ENCODE assay signal across 8 cellular contexts in the genomic region with DNA sequence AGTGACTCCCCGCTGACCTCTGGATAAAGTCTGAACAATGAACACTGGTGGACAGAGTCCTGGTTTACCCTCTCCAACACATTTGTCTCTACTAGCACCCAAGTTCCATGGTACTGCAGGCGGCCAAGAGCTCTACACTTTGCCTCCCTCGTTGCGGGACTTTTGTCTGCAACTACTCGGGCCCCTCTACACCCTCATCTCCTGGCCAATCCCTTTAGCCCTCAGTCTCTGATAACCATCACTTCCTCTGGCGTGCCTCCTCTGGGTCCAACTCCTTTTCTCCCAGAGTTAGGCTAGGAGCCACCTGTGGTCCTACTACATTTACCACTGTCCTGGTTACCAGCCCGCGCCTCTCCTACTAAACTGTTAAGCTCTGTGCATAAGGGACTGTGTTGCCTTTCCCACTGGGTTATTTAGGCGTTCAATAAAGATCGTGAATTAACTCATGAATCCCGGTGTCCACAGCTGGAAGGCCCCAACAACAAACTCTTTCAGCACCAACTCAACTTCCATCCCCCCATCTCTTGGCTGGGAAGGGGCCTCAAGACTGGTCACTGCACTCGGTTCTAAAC. TPM values are rescaled to one million over a fixed set of nuclear protein-coding genes. Genes with fewer than 3 reads are reported as not detected.
DNase-seq lines count a peak whose midpoint lies in the region; ATAC-seq, FAIRE-seq and TF ChIP-seq lines count a peak whose summit lies in the region.

No MANE protein-coding gene starts in this region.

- peaks cover 5% of the 10 kb centered on the region for H3K36me3 ChIP-seq in CD8-positive, alpha-beta T cell (ENCODE audit: insufficient read depth, low read length)
- H3K36me3 ChIP-seq in IMR-90 (ENCODE audit: control insufficient read depth, insufficient read depth, low read length), result peaks cover 2% of the 10 kb centered on the region; the same call in 1 of the 2 replicates

- H3K36me3 Mint-ChIP-seq in CD8-positive, alpha-beta T cell, result peaks cover 27% of the 10 kb centered on the region

- peaks cover 58% of the 10 kb centered on the region for H3K4me1 Mint-ChIP-seq in CD8-positive, alpha-beta T cell (ENCODE audit: low read depth)

- peak overlapping the region; percentile 96 for H3K23ac ChIP-seq in IMR-90 (ENCODE audit: low read depth, low read length)

- H3K27ac Mint-ChIP-seq in CD8-positive, alpha-beta T cell, result peak overlapping the region; percentile 94

- no peak for TF ChIP-seq RAD21 in IMR-90 (IDR thresholded peaks at IDR 0.05; ENCODE audit: low read length)

- peak overlapping the region; percentile 94 for H3K4ac ChIP-seq in IMR-90 (ENCODE audit: low read depth, low read length)

- no peaks in the 10 kb centered on the region for H3K27me3 Mint-ChIP-seq in CD8-positive, alpha-beta T cell (ENCODE audit: low read depth)

- H3K9me3 ChIP-seq in CD8-positive, alpha-beta T cell (ENCODE audit: low read length), result no peaks in the 10 kb centered on the region
- no peaks in the 10 kb centered on the region for H3K9me3 ChIP-seq in IMR-90 (ENCODE audit: control insufficient read depth, insufficient read depth, low read length)

- H3K9ac ChIP-seq in IMR-90 (ENCODE audit: low read depth, low read length), result peak overlapping the region; percentile 87

- no peak overlapping the region for H2BK20ac ChIP-seq in IMR-90 (ENCODE audit: low read depth, low read length)

- peak overlapping the region; percentile 80 for H4K91ac ChIP-seq in IMR-90 (ENCODE audit: insufficient read depth, low read depth, low read length)

- H2BK120ac ChIP-seq in IMR-90 (ENCODE audit: low read depth, low read length), result 0 out of 2 replicates have a peak overlapping the region, but pooled peaks have one; percentile 51

- no peaks in the 10 kb centered on the region for H4K20me1 ChIP-seq in IMR-90 (ENCODE audit: insufficient read depth, low read length)

- BruUV-seq in IMR-90 (replicated peaks; lab: Mats Ljungman, UMichigan), result no TSS peak

- no peak for ATAC-seq in CD8-positive, alpha-beta T cell
- no peak; the same call in 1 of the 2 replicates for ATAC-seq in IMR-90 (ENCODE audit: low read depth)
- no peak for ATAC-seq in stimulated activated naive CD8-positive, alpha-beta T cell treated with anti-CD3 and anti-CD28 coated beads, Interleukin-15, Interleukin-2, amounts not matched to agents 100 U/mL and 50 U/mL, for 24 hours

- CTCF ChIA-PET in CD8-positive, alpha-beta T cell (lab: Charles Lee), result interaction anchor here (1.1 kb wide), 2 partner anchors 18 to 976 kb away, joined by 4 read pairs; no protein-coding TSS in a partner anchor
- CTCF ChIA-PET in IMR-90 (lab: Yijun Ruan, JAX), result interaction anchor here (0.6 to 1.2 kb wide), 2 partner anchors 35 to 100 kb away, joined by 3 to 6 read pairs; no protein-coding TSS in a partner anchor

- TF ChIP-seq CTCF in CD8-positive, alpha-beta T cell (IDR thresholded peaks at IDR 0.05), result no peak
- TF ChIP-seq CTCF in IMR-90 (conservative IDR thresholded peaks at IDR 0.05; ENCODE audit: low read depth, low read length) (no peak), D721Med (IDR thresholded peaks at IDR 0.05; ENCODE audit: insufficient read depth, missing control alignments) (no peak)

- peak overlapping the region; percentile 94 to 99 for H4K8ac ChIP-seq in IMR-90 (ENCODE audit: low read depth in 2 of 2, low read length in 2 of 2)

- H2AK5ac ChIP-seq in IMR-90 (ENCODE audit: low read depth, low read length), result peak overlapping the region; percentile 90

- H2AFZ ChIP-seq in IMR-90 (replicated peaks; ENCODE audit: low read length, poor library complexity), result peak overlapping the region; percentile 98

- H3K4me1 ChIP-seq in CD8-positive, alpha-beta T cell (ENCODE audit: insufficient read depth, low read length), result peaks cover 22% of the 10 kb centered on the region
- peaks cover 5% of the 10 kb centered on the region for H3K4me1 ChIP-seq in IMR-90 (ENCODE audit: control insufficient read depth, insufficient read depth, low read length)

- peak overlapping the region; percentile 82 for H3K4me3 ChIP-seq in CD8-positive, alpha-beta T cell (ENCODE audit: low read depth, low read length)
- H3K4me3 ChIP-seq in IMR-90 (ENCODE audit: insufficient read depth, low read depth, low read length), result peak overlapping the region; percentile 77

- WGBS in IMR-90 (ENCODE audit: extremely low coverage in 2 of 2, insufficient read length in 1 of 2), 2 experiments, result 28% methylated on average over 7 of the region's 12 CpGs; no CpG with 5 or more reads in 1 of the 2 experiments

- peaks cover 9% of the 10 kb centered on the region for H3K9me1 ChIP-seq in IMR-90 (ENCODE audit: insufficient read depth, low read length)

- intact Hi-C loops in CD8-positive, alpha-beta T cell (cut with DNase I, micrococcal nuclease), result loop anchor here (1.0 to 10.0 kb wide), 4 partner anchors 27 to 1055 kb away; partner anchors contain the start of genes IER3IP1 (in 2 of the 2), ATP5F1A (in 1 of the 2), KATNAL2 (in 1 of the 2) and PIAS2 (in 1 of the 2)
- intact Hi-C loops in IMR-90 (cut with micrococcal nuclease), result loop anchor here (1.0 kb wide), 2 partner anchors 26 to 38 kb away; no protein-coding TSS in a partner anchor

- POLR2A ChIA-PET in CD8-positive, alpha-beta T cell (lab: Charles Lee), result interaction anchor here (0.9 to 1.1 kb wide), 3 partner anchors 9 to 33 kb away, joined by 3 to 5 read pairs (median 3); no protein-coding TSS in a partner anchor
- POLR2A ChIA-PET in IMR-90 (lab: Charles Lee; ENCODE audit: unreplicated experiment), result interaction anchor here (0.5 kb wide), 1 partner anchor 264 kb away, joined by 3 read pairs; no protein-coding TSS in a partner anchor

- H2BK15ac ChIP-seq in IMR-90 (ENCODE audit: low read depth, low read length), result no peak overlapping the region; the same call in 2 of the 3 replicates

- no peak for TF ChIP-seq POLR2A in IMR-90 (IDR thresholded peaks at IDR 0.05; ENCODE audit: low read depth, low read length)

- H3K14ac ChIP-seq in IMR-90 (replicated peaks; ENCODE audit: low read depth, low read length), result peak overlapping the region; percentile 96

- H3K18ac ChIP-seq in IMR-90 (ENCODE audit: low read depth, low read length), result peak overlapping the region; percentile 17; the same call in 1 of the 2 replicates

- peaks cover 10 to 49% of the 10 kb centered on the region in 2 experiments for H3K79me1 ChIP-seq in IMR-90 (ENCODE audit: low read depth in 1 of 2, low read length in 2 of 2)

- no peaks in the 10 kb centered on the region for H3K27me3 ChIP-seq in CD8-positive, alpha-beta T cell (ENCODE audit: insufficient read depth, low read length)
- no peaks in the 10 kb centered on the region for H3K27me3 ChIP-seq in IMR-90 (ENCODE audit: control insufficient read depth, insufficient read depth, low read length)

- H2BK5ac ChIP-seq in IMR-90 (ENCODE audit: low read depth, low read length, poor library complexity, severe bottlenecking), result peak overlapping the region; percentile 74

- in situ Hi-C loops in IMR-90 (cut with MboI; ENCODE audit: low sequenced_read_pairs), result no loop called here

- FAIRE-seq in D721Med (lab: Jason Lieb, UNC), result no peak

- H3K27ac ChIP-seq in CD8-positive, alpha-beta T cell (ENCODE audit: low read depth, low read length), result peak overlapping the region; percentile 66
- H3K27ac ChIP-seq in IMR-90 (ENCODE audit: insufficient read depth, low read length) (peak overlapping the region; percentile 87), angular gyrus (ENCODE audit: low read depth, low read length) (peak overlapping the region; percentile 53)

- H4K5ac ChIP-seq in IMR-90 (ENCODE audit: low read depth, low read length), result peak overlapping the region; percentile 66

- peak overlapping the region; percentile 87 for H2AK9ac ChIP-seq in IMR-90 (replicated peaks; ENCODE audit: low read depth, low read length, poor library complexity)

- peak overlapping the region; percentile 90 for H3K56ac ChIP-seq in IMR-90 (ENCODE audit: extremely low read depth, insufficient read depth, low read length)

- H3K9me3 Mint-ChIP-seq in CD8-positive, alpha-beta T cell, result no peaks in the 10 kb centered on the region

- peak overlapping the region; percentile 78 for H3K4me2 ChIP-seq in IMR-90 (ENCODE audit: low read depth, low read length)

- H3K4me3 Mint-ChIP-seq in CD8-positive, alpha-beta T cell, result peak overlapping the region; percentile 89

- dilution Hi-C loops in IMR-90 (cut with HindIII; ENCODE audit: low sequenced_read_pairs, unreplicated experiment), result no loop called here

- DNase-seq in CD8-positive, alpha-beta T cell, result peak in 1 of 7 experiments; percentile 48
- peak; percentile 2 for DNase-seq in IMR-90
- peak; percentile 60 for DNase-seq in islet precursor cell
- DNase-seq in stimulated activated naive CD8-positive, alpha-beta T cell treated with anti-CD3 and anti-CD28 coated beads, Interleukin-15, Interleukin-2, amounts not matched to agents 100 U/mL and 50 U/mL, for 24 hours, result peak; percentile 6
- DNase-seq in SW 1271 (lab: John Stamatoyannopoulos, UW), result no peak
- no peak for DNase-seq in D721Med (ENCODE audit: insufficient read length, low spot score)
- DNase-seq in NCI-H128 (lab: John Stamatoyannopoulos, UW; ENCODE audit: unreplicated experiment), result no peak

TF ChIP-seq in IMR-90, 13 proteins besides CTCF, POLR2A, EP300 and RAD21 (continues in another document):
- TF ChIP-seq USF2 (IDR thresholded peaks at IDR 0.05; ENCODE audit: low read depth, low read length) (no peak), MAZ (IDR thresholded peaks at IDR 0.05; ENCODE audit: borderline replicate concordance, low read depth, low read length) (no peak), RCOR1 (IDR thresholded peaks at IDR 0.05; ENCODE audit: insufficient replicate concordance, low read length) (no peak), SMC3 (IDR thresholded peaks at IDR 0.05; ENCODE audit: low read depth, low read length) (no peak), RFX5 (IDR thresholded peaks at IDR 0.05; ENCODE audit: low read depth, low read length) (no peak), MXI1 (IDR thresholded peaks at IDR 0.05; ENCODE audit: borderline replicate concordance, low read depth, low read length) (no peak), CHD1 (IDR thresholded peaks at IDR 0.05; ENCODE audit: low read depth, low read length) (no peak)

RNA-seq across cellular contexts. Expression of gene HDHD2, which starts 0.8 kb away (rescaled TPM):
- 1 to 10 TPM; 6.6 to 6.8 TPM for total RNA-seq in CD8-positive, alpha-beta T cell
- 16.7 and 18.6 TPM in 2 replicates for total RNA-seq in IMR-90 (2012; rRNA removed)
- 7.2 TPM in 2 replicates for polyA plus RNA-seq in IMR-90 (2012; rRNA removed)
- polyA plus RNA-seq in IMR-90 (2012; cell fraction: cytosol; rRNA removed), result 5.4 and 6.5 TPM in 2 replicates
- 2.3 and 11.3 TPM in 2 replicates for polyA plus RNA-seq in IMR-90 (2012; cell fraction: nucleus; rRNA removed; ENCODE audit: low replicate concordance)

RNA-seq across cellular contexts. Expression of gene IER3IP1, which starts 26.6 kb away (rescaled TPM):
- total RNA-seq in CD8-positive, alpha-beta T cell, result 1 to 10 TPM; 2.5 to 2.8 TPM
- 7.0 and 19.7 TPM in 2 replicates for total RNA-seq in IMR-90 (2012; rRNA removed)
- polyA plus RNA-seq in IMR-90 (2012; rRNA removed), result 10.9 and 11.7 TPM in 2 replicates
- 3.4 and 4.6 TPM in 2 replicates for polyA plus RNA-seq in IMR-90 (2012; cell fraction: cytosol; rRNA removed)
- polyA plus RNA-seq in IMR-90 (2012; cell fraction: nucleus; rRNA removed; ENCODE audit: low replicate concordance), result 0.59 and 4.0 TPM in 2 replicates

Comparison
In these comparisons a context has a peak if more than half of its experiments do, and no peak if none do; other contexts are left out.
1. DNase-seq: peak in IMR-90 (single experiment), islet precursor cell (single experiment) and stimulated activated naive CD8-positive, alpha-beta T cell treated with anti-CD3 and anti-CD28 coated beads, Interleukin-15, Interleukin-2, amounts not matched to agents 100 U/mL and 50 U/mL, for 24 hours (single experiment); none in SW 1271 (0 of 2), D721Med (single experiment) and NCI-H128 (single experiment).
2. Peak in every context shown above with its lines, with median percentiles within 50 percentile points of each other: H3K27ac ChIP-seq.